Comparison of ENCODE assay signal across 29 cellular contexts in genomic region chr11:68358416-68358815, GRCh38. TPM values are rescaled to one million over a fixed set of nuclear protein-coding genes. Genes with fewer than 3 reads are reported as not detected.
DNase-seq lines count a peak whose midpoint lies in the region; ATAC-seq, FAIRE-seq and TF ChIP-seq lines count a peak whose summit lies in the region.
"Had no signal": no experiment of that assay in that cellular context is flagged by ENCODE, and none has a peak within 500 bp of the region (broad histone marks: within the 10 kb centered on the region; RNA-seq: fewer than 3 reads in every experiment).

No MANE protein-coding gene starts in this region.

- peaks cover 0 to 10% (median 4%) of the 10 kb centered on the region in 3 donors for H3K4me1 ChIP-seq in pancreas

- no peak overlapping the region for H3K27ac ChIP-seq in pancreas
- H3K27ac ChIP-seq: C4-2B, GM23248, KMS-11, suprapubic skin, VCaP had no signal

- peak; percentile 44 for DNase-seq in EL
- peak; percentile 7 for DNase-seq in RPMI7951 (ENCODE audit: low read depth)
- peak; percentile 47 for DNase-seq in dermis blood vessel endothelial cell
- DNase-seq in pancreas: peak in 2 of 6 donors; percentile 37 to 42
- DNase-seq in NCI-H82 treated with DMSO at 0.1 percent for 48 hours (lab: John Stamatoyannopoulos, UW; ENCODE audit: unreplicated experiment): no peak
- no peak for DNase-seq in GOT3 (lab: John Stamatoyannopoulos, UW)
- DNase-seq in activated CD8-positive, alpha-beta memory T cell treated with anti-CD3 and anti-CD28 coated beads, Interleukin-2, amount 50 U/mL, for 4 hours: no peak
- DNase-seq: activated CD4-positive, alpha-beta T cell treated with anti-CD3 and anti-CD28 coated beads for 48 hours; activated effector memory CD4-positive, alpha-beta T cell treated with Interleukin-2 at 50 U/mL for 16 hours; activated naive CD8-positive, alpha-beta T cell treated with anti-CD3 and anti-CD28 coated beads, Interleukin-2, amount 10 ng/mL, durations not matched to agents 7 days and 5 days; activated T-cell treated with anti-CD3 and anti-CD28 coated beads for 4 hours; COR-L47; DMS53; GF-D8; GM23248; HFFc6; hippocampal formation; MM.1S; NCI-H1930; NCI-H510A treated with DMSO at 0.1 percent for 48 hours; nephron progenitor cell; Right ventricle myocardium superior; stimulated activated naive CD4-positive, alpha-beta T cell treated with Interleukin-2 at 50 U/mL for 16 hours had no signal

- WGBS in pancreas, 2 donors: 72 to 74% methylated on average over 6 of the region's 6 CpGs

- intact Hi-C loops in pancreas (cut with DNase I): no loop called here

- H3K4me3 ChIP-seq in pancreas: no peak overlapping the region
- H3K4me3 ChIP-seq: GM23248, suprapubic skin had no signal

- TF ChIP-seq CTCF in pancreas (IDR thresholded peaks at IDR 0.05): no peak

- no peaks in the 10 kb centered on the region for H3K9me3 ChIP-seq in pancreas
- H3K9me3 ChIP-seq: suprapubic skin had no signal

- ATAC-seq in pancreas (peak; percentile 7 to 42 (median 33)), GM19324 (IDR thresholded peaks at IDR 0.05; ENCODE audit: low FRiP score, unreplicated experiment) (no peak)
- ATAC-seq: left colon had no signal

- FAIRE-seq in pancreas (lab: Jason Lieb, UNC): no peak

- H3K27me3 ChIP-seq in pancreas: no peaks in the 10 kb centered on the region
- H3K27me3 ChIP-seq: suprapubic skin had no signal

- H3K36me3 ChIP-seq in pancreas: peaks cover 0 to 11% (median 0%) of the 10 kb centered on the region in 3 donors

RNA-seq across cellular contexts. Expression of gene LRP5, which starts 46.0 kb away (rescaled TPM):
- 0.48 and 0.59 TPM in 2 replicates for total RNA-seq in RPMI7951 (2014; rRNA removed; shearing (Covaris generic))
- 87.3 and 169 TPM in 2 replicates for total RNA-seq in dermis blood vessel endothelial cell
- total RNA-seq in pancreas: 10 to 100 TPM; 27.4 to 50.6 (median 31.3) TPM
- 10 to 100 TPM; 43.7 to 62.8 TPM for polyA plus RNA-seq in pancreas

Comparison
In these comparisons a context has a peak if more than half of its experiments do, and no peak if none do; other contexts are left out.
1. DNase-seq: peak in EL (single experiment), RPMI7951 (single experiment) and dermis blood vessel endothelial cell (single experiment); none in NCI-H82 treated with DMSO at 0.1 percent for 48 hours (single experiment), GOT3 (single experiment) and activated CD8-positive, alpha-beta memory T cell treated with anti-CD3 and anti-CD28 coated beads, Interleukin-2, amount 50 U/mL, for 4 hours (single experiment).
2. RNA of gene LRP5, which starts 46.0 kb away (total RNA-seq): 87.3 to 169 TPM in dermis blood vessel endothelial cell and 27.4 to 50.6 TPM in pancreas; 0.48 to 0.59 TPM in RPMI7951; every median in the first group is over 10 times any median in the second.